Comparison of ENCODE assay signal across 26 cellular contexts in genomic region chr5:155441849-155442248, GRCh38.
"Had no signal": no experiment of that assay in that cellular context is flagged by ENCODE, and none has a peak within 500 bp of the region (broad histone marks: within the 10 kb centered on the region; RNA-seq: fewer than 3 reads in every experiment).

No MANE protein-coding gene starts in this region.

- H3K27me3 ChIP-seq: colonic mucosa, esophagus squamous epithelium, gastrocnemius medialis, heart right ventricle, left lung had no signal

- H3K4me1 ChIP-seq: colonic mucosa, esophagus squamous epithelium, gastrocnemius medialis, heart right ventricle, left lung, lower lobe of right lung had no signal

- DNase-seq: colonic mucosa; cortex of kidney; effector CD8-positive, alpha-beta T cell; effector memory CD8-positive, alpha-beta T cell; endodermal cell; erythroblast; esophagus squamous epithelium; foreskin fibroblast; foreskin melanocyte; gastrocnemius medialis; glutamatergic neuron; head of caudate nucleus; heart right ventricle; hippocampal formation; left cardiac atrium; left lung; left ventricle myocardium superior; lower lobe of right lung; mesenchymal stem cell; mucosa of descending colon; naive B cell had no signal

- ATAC-seq: effector memory CD8-positive, alpha-beta T cell; esophagus mucosa; gastrocnemius medialis; heart right ventricle; left cardiac atrium; left lung; left ventricle myocardium superior; lower lobe of right lung; mucosa of descending colon had no signal

- H3K9me3 ChIP-seq: colonic mucosa, esophagus squamous epithelium, gastrocnemius medialis, lower lobe of right lung, mucosa of descending colon had no signal

- H3K27ac ChIP-seq: colonic mucosa, epithelial cell of prostate, esophagus squamous epithelium, gastrocnemius medialis, heart right ventricle, left lung, lower lobe of right lung had no signal

- H3K4me3 ChIP-seq: colonic mucosa, esophagus squamous epithelium, gastrocnemius medialis, heart right ventricle, left lung, lower lobe of right lung, mucosa of descending colon had no signal

- FAIRE-seq: endometrium, islet of Langerhans, keratinocyte had no signal

- H3K36me3 ChIP-seq: colonic mucosa, esophagus squamous epithelium, gastrocnemius medialis, heart right ventricle, left lung, lower lobe of right lung had no signal
